8 cellular contexts compared by ENCODE assay signal in genomic region chr1:109041614-109042473, GRCh38. TPM values are rescaled to one million over a fixed set of nuclear protein-coding genes. Genes with fewer than 3 reads are reported as not detected.
A peak's percentile ranks its signal among the peaks of the same experiment; 100 is the strongest.
DNase-seq lines count a peak whose midpoint lies in the region; ATAC-seq, FAIRE-seq and TF ChIP-seq lines count a peak whose summit lies in the region.

TSS of gene WDR47 (minus strand) at chr1:109042102. CDS start at chr1:109023512, 18,590 bp downstream.

- H4K91ac ChIP-seq in trophoblast cell (ENCODE audit: low read depth, low read length) = peak within 1 kb of the TSS; percentile 19

- H2BK120ac ChIP-seq in trophoblast cell (ENCODE audit: insufficient read depth, low read length, poor library complexity) = no peak within 1 kb of the TSS

- H3K18ac ChIP-seq in trophoblast cell (ENCODE audit: low read length) = peak within 1 kb of the TSS; percentile 46

- FAIRE-seq in GM12891 (lab: Jason Lieb, UNC) = peak; percentile 87

- peak within 1 kb of the TSS; percentile 49 for H3K14ac ChIP-seq in trophoblast cell (ENCODE audit: low read length)

- peak in 2 of 5 experiments; percentile 26 to 48 for TF ChIP-seq CTCF in tibial nerve (IDR thresholded peaks at IDR 0.05)

- H3K4me1 ChIP-seq in adipocyte (ENCODE audit: control insufficient read depth, insufficient read depth, low read length) (peaks cover 9% of the 10 kb centered on the region), trophoblast cell (ENCODE audit: control insufficient read depth in 1 of 2, insufficient read depth in 2 of 2, low read length in 2 of 2) (no peaks in the 10 kb centered on the region), tibial nerve (peaks cover 0 to 23% (median 4%) of the 10 kb centered on the region in 4 donors)

- peak within 1 kb of the TSS; percentile 74 for H3K4me2 ChIP-seq in trophoblast cell (ENCODE audit: low read length)

- H3K79me1 ChIP-seq in trophoblast cell (ENCODE audit: low read length) = peaks cover 6% of the 10 kb centered on the region

- DNase-seq in GM12891 (ENCODE audit: insufficient read length, low spot score) = peak; percentile 97
- DNase-seq in NCI-H1417 treated with DMSO at 0.1 percent for 48 hours (lab: John Stamatoyannopoulos, UW) = peak; percentile 64
- peak; percentile 90 for DNase-seq in SW480 (ENCODE audit: low spot score)
- DNase-seq in adipocyte (ENCODE audit: low read depth) = peak; percentile 97
- DNase-seq in cardiac septum (ENCODE audit: low spot score) = peak; percentile 99
- peak; percentile 90 to 96 for DNase-seq in trophoblast cell
- DNase-seq in tibial nerve (ENCODE audit: low spot score in 2 of 2) = peak; percentile 89 to 92

- peak; percentile 36 to 99 for TF ChIP-seq EP300 in tibial nerve (IDR thresholded peaks at IDR 0.05)

- H3K79me2 ChIP-seq in trophoblast cell (ENCODE audit: control insufficient read depth, insufficient read depth, low read length, poor library complexity) = peaks cover 7% of the 10 kb centered on the region

- H3K36me3 ChIP-seq in adipocyte (ENCODE audit: control insufficient read depth, insufficient read depth, low read length, severe bottlenecking) (no peaks in the 10 kb centered on the region), trophoblast cell (ENCODE audit: control insufficient read depth in 1 of 2, insufficient read depth in 2 of 2, low read length in 2 of 2) (no peaks in the 10 kb centered on the region), tibial nerve (no peaks in the 10 kb centered on the region)

- H2AK5ac ChIP-seq in trophoblast cell (ENCODE audit: low read length) = peak within 1 kb of the TSS; percentile 18

- H3K27me3 ChIP-seq in adipocyte (replicated peaks; ENCODE audit: control insufficient read depth, insufficient read depth, low read length) (no peaks in the 10 kb centered on the region), trophoblast cell (ENCODE audit: insufficient read depth, low read length) (no peaks in the 10 kb centered on the region), tibial nerve (no peaks in the 10 kb centered on the region)

- H4K12ac ChIP-seq in trophoblast cell (ENCODE audit: low read depth, low read length) = peak within 1 kb of the TSS; percentile 1

- intact Hi-C loops in cardiac septum (cut with DNase I) = loop anchor here (1.0 to 2.0 kb wide), 2 partner anchors 58 to 79 kb away; partner anchors contain the start of gene CLCC1

- no peak within 1 kb of the TSS for H3K23ac ChIP-seq in trophoblast cell (ENCODE audit: low read length)

- no peak within 1 kb of the TSS for H2BK12ac ChIP-seq in trophoblast cell (ENCODE audit: low read length)

- H3K4me3 ChIP-seq in adipocyte (ENCODE audit: low read length) (peak within 1 kb of the TSS; percentile 93), trophoblast cell (ENCODE audit: low read depth, low read length) (peak within 1 kb of the TSS; percentile 87), tibial nerve (peak within 1 kb of the TSS; percentile 73 to 95 (median 88))

- H2AFZ ChIP-seq in trophoblast cell (ENCODE audit: insufficient read depth, low read length, poor library complexity) = peak within 1 kb of the TSS; percentile 94

- TF ChIP-seq POLR2A in GM12891 (IDR thresholded peaks at IDR 0.05; ENCODE audit: low read depth, low read length) = peak; percentile 96
- TF ChIP-seq POLR2A in tibial nerve (IDR thresholded peaks at IDR 0.05) = peak; percentile 76 to 96

- H2BK5ac ChIP-seq in trophoblast cell (ENCODE audit: low read depth, low read length, poor library complexity) = no peak within 1 kb of the TSS

- peak within 1 kb of the TSS; percentile 12 for H4K8ac ChIP-seq in trophoblast cell (ENCODE audit: low read depth, low read length)

- peak within 1 kb of the TSS; percentile 56 for H3K4ac ChIP-seq in trophoblast cell (ENCODE audit: low read depth, low read length)

- peak; percentile 98 for ATAC-seq in HG02798 (IDR thresholded peaks at IDR 0.05; ENCODE audit: poor library complexity, unreplicated experiment)

- H3K9ac ChIP-seq in adipocyte (ENCODE audit: low read length) (peak within 1 kb of the TSS; percentile 87), trophoblast cell (ENCODE audit: low read length) (peak within 1 kb of the TSS; percentile 65)

- no CpG with 5 or more reads among the region's 90 CpGs for WGBS in trophoblast cell (ENCODE audit: extremely low coverage, insufficient coverage, insufficient read length)
- 0 to 1% methylated on average over 10 to 32 of the region's 90 CpGs for WGBS in tibial nerve, 2 donors

- H3K27ac ChIP-seq in trophoblast cell (ENCODE audit: low read depth, low read length) (peak within 1 kb of the TSS; percentile 55), tibial nerve (peak within 1 kb of the TSS; percentile 67 to 90 (median 85))

- H3K9me3 ChIP-seq in adipocyte (ENCODE audit: control insufficient read depth, low read length) (no peaks in the 10 kb centered on the region), trophoblast cell (ENCODE audit: insufficient read depth, low read depth, low read length) (no peaks in the 10 kb centered on the region), tibial nerve (no peaks in the 10 kb centered on the region)

TF ChIP-seq in GM12891, 5 proteins besides CTCF, POLR2A, EP300 and RAD21:
- TF ChIP-seq TAF1 (IDR thresholded peaks at IDR 0.05; ENCODE audit: low read depth, low read length) (peak; percentile 93), POLR2AphosphoS5 (IDR thresholded peaks at IDR 0.05; ENCODE audit: low read depth, low read length) (peak; percentile 95), POU2F2 (IDR thresholded peaks at IDR 0.05; ENCODE audit: low read depth, low read length) (peak; percentile 74), SPI1 (IDR thresholded peaks at IDR 0.05; ENCODE audit: low read depth, low read length) (no peak), PAX5 (IDR thresholded peaks at IDR 0.05; ENCODE audit: insufficient read depth, low read length, severe bottlenecking) (peak; percentile 52)

RNA-seq across cellular contexts. Expression of gene WDR47, which starts in this region (rescaled TPM):
- 3.0 TPM for polyA plus RNA-seq in GM12891 (2012; ENCODE audit: low read depth, missing spikeins)
- total RNA-seq in cardiac septum (15.7 TPM), tibial nerve (10 to 100 TPM; 14.1 to 47.4 (median 17.3) TPM)
- polyA plus RNA-seq in trophoblast cell (2013) = 5.7 and 5.8 TPM in 2 replicates

Comparison
In these comparisons a context has a peak if more than half of its experiments do, and no peak if none do; other contexts are left out.
1. Peak in every context shown above with its lines: DNase-seq, ATAC-seq, H3K4me3 ChIP-seq and H3K27ac ChIP-seq.